Comparison of ENCODE assay signal across 19 cellular contexts in genomic region chr6:129597023-129597713, GRCh38.
DNase-seq lines count a peak whose midpoint lies in the region; ATAC-seq, FAIRE-seq and TF ChIP-seq lines count a peak whose summit lies in the region.
"Had no signal": no experiment of that assay in that cellular context is flagged by ENCODE, and none has a peak within 500 bp of the region (broad histone marks: within the 10 kb centered on the region; RNA-seq: fewer than 3 reads in every experiment).

No MANE protein-coding gene starts in this region.

- intact Hi-C loops in GM12878 (cut with micrococcal nuclease; ENCODE audit: unreplicated experiment), result loop anchor here (2.0 to 5.0 kb wide), 2 partner anchors 98 to 340 kb away; no protein-coding TSS in a partner anchor

- FAIRE-seq in GM12878 (lab: Jason Lieb, UNC), result peak; percentile 7
- FAIRE-seq: endothelial cell of umbilical vein had no signal

- H3K9ac ChIP-seq in GM12878 (ENCODE audit: control insufficient read depth, insufficient read depth, low read length), result no peak overlapping the region

- no peaks in the 10 kb centered on the region for H4K20me1 ChIP-seq in GM12878 (ENCODE audit: control insufficient read depth, insufficient read depth)

- in situ Hi-C loops in GM12878 (cut with MboI), result loop anchor here (5.0 kb wide), 2 partner anchors 145 to 430 kb away; no protein-coding TSS in a partner anchor

- peak overlapping the region; percentile 19; the same call in 1 of the 2 replicates for H3K27ac ChIP-seq in GM12878 (ENCODE audit: control insufficient read depth, insufficient read depth)
- H3K27ac ChIP-seq: gastroesophageal sphincter, neutrophil, tibial nerve, VCaP had no signal

- no peak overlapping the region for H3K4me2 ChIP-seq in GM12878 (ENCODE audit: control insufficient read depth, insufficient read depth)

- no peaks in the 10 kb centered on the region for H3K9me3 ChIP-seq in GM12878 (replicated peaks; ENCODE audit: control insufficient read depth, insufficient read depth, low read length)
- H3K9me3 ChIP-seq: Caco-2, gastroesophageal sphincter, neutrophil, tibial nerve had no signal

- H3K79me2 ChIP-seq in GM12878 (ENCODE audit: control insufficient read depth, insufficient read depth, low read length), result peaks cover 2% of the 10 kb centered on the region

- TF ChIP-seq RAD21 in GM12878 (IDR thresholded peaks at IDR 0.05; ENCODE audit: insufficient read depth, low read depth, low read length), result no peak

- WGBS in GM12878 (ENCODE audit: insufficient coverage, insufficient replicate concordance, low lambda C conversion rate, missing lambda C conversion rate), result 51% methylated on average over 5 of the region's 5 CpGs

- SMC1A ChIA-PET in GM12878 (lab: Charles Lee; ENCODE audit: uncharacterized antibody, unreplicated experiment), result interaction anchor here (0.7 to 13.0 kb wide), 50 partner anchors 10 to 424 kb away, joined by 3 to 407 read pairs (median 8); partner anchors contain the start of gene ARHGAP18

- peaks cover 3 to 14% of the 10 kb centered on the region in 2 experiments for H3K36me3 ChIP-seq in GM12878 (ENCODE audit: control insufficient read depth in 2 of 2, insufficient read depth in 2 of 2, low read length in 1 of 2)
- H3K36me3 ChIP-seq: gastroesophageal sphincter, tibial nerve had no signal

- peaks cover 11% of the 10 kb centered on the region for H3K4me1 ChIP-seq in GM12878 (ENCODE audit: control insufficient read depth, insufficient read depth, low read length)
- H3K4me1 ChIP-seq: gastroesophageal sphincter had no signal

- TF ChIP-seq CTCF in GM12878 (IDR thresholded peaks at IDR 0.05 in 2 of 3, conservative IDR thresholded peaks at IDR 0.05 in 1 of 3; ENCODE audit: control insufficient read depth in 2 of 3, extremely low read depth in 1 of 3, insufficient read depth in 1 of 3, low read depth in 3 of 3, low read length in 3 of 3), result no peak

- TF ChIP-seq EP300 in GM12878 (IDR thresholded peaks at IDR 0.05; ENCODE audit: borderline replicate concordance in 1 of 2, control insufficient read depth in 1 of 2, low read depth in 2 of 2, low read length in 2 of 2), result no peak

- H3K27me3 ChIP-seq in GM12878 (replicated peaks in 1 of 2; ENCODE audit: control insufficient read depth in 2 of 2, insufficient read depth in 2 of 2, low read length in 1 of 2), result no peaks in the 10 kb centered on the region
- H3K27me3 ChIP-seq: gastroesophageal sphincter, neutrophil, tibial nerve had no signal

- CTCF ChIA-PET in GM12878 (lab: Yijun Ruan, JAX), result interaction anchor here (0.6 to 14.9 kb wide), 61 partner anchors 9 to 451 kb away, joined by 3 to 411 read pairs (median 5); partner anchors contain the start of gene ARHGAP18

- ATAC-seq in GM18511 (IDR thresholded peaks at IDR 0.05; ENCODE audit: unreplicated experiment) (peak; percentile 48), GM21526 (IDR thresholded peaks at IDR 0.05; ENCODE audit: low FRiP score, unreplicated experiment) (peak; percentile 70), HG03139 (IDR thresholded peaks at IDR 0.05; ENCODE audit: unreplicated experiment) (peak; percentile 62), GM12878 (peak; percentile 72), GM19023 (IDR thresholded peaks at IDR 0.05; ENCODE audit: unreplicated experiment) (no peak), GM18517 (IDR thresholded peaks at IDR 0.05; ENCODE audit: unreplicated experiment) (no peak)
- ATAC-seq: gastroesophageal sphincter, Panc1, sciatic nerve had no signal

- H2AFZ ChIP-seq in GM12878 (ENCODE audit: control insufficient read depth, low read depth, low read length), result peak overlapping the region; percentile 7; the same call in 1 of the 2 replicates

- DNase-seq in GM12878 (ENCODE audit: low read depth, low spot score), result no peak
- DNase-seq in glomerular visceral epithelial cell (ENCODE audit: extremely low spot score), result no peak
- DNase-seq in activated T-cell treated with anti-CD3 and anti-CD28 coated beads for 4 hours, result no peak
- DNase-seq: activated effector memory CD4-positive, alpha-beta T cell treated with Interleukin-2 at 50 U/mL for 16 hours; anterior cingulate cortex; Caco-2; stimulated activated CD4-positive, alpha-beta T cell treated with anti-CD3 and anti-CD28 coated beads, Interleukin-4, amount 100 ng/mL, for 4 hours had no signal

- BruUV-seq in GM12878 (replicated peaks; lab: Mats Ljungman, UMichigan), result no TSS peak

- no peak overlapping the region for H3K4me3 ChIP-seq in GM12878
- H3K4me3 ChIP-seq: gastroesophageal sphincter, tibial nerve had no signal

- POLR2A ChIA-PET in GM12878 (lab: Charles Lee), result interaction anchor here (0.6 to 4.1 kb wide), 11 partner anchors 25 to 390 kb away, joined by 3 to 10 read pairs (median 3); partner anchors contain the start of gene ARHGAP18

- no peak for TF ChIP-seq POLR2A in GM12878 (IDR thresholded peaks at IDR 0.05; ENCODE audit: low read depth, low read length)

- RAD21 ChIA-PET in GM12878 (lab: Charles Lee; ENCODE audit: unreplicated experiment), result interaction anchor here (0.8 to 9.1 kb wide), 38 partner anchors 9 to 424 kb away, joined by 3 to 268 read pairs (median 5); partner anchors contain the start of gene ARHGAP18

TF ChIP-seq in GM12878, 131 proteins besides CTCF, POLR2A, EP300 and RAD21 (continues in another document):
- TF ChIP-seq FOXK2 (IDR thresholded peaks at IDR 0.05) (no peak), JUND (IDR thresholded peaks at IDR 0.05; ENCODE audit: low read depth, low read length) (no peak), FOXM1 (IDR thresholded peaks at IDR 0.05; ENCODE audit: low read depth, low read length) (no peak), ZBTB11 (CRISPR knock-in tag; IDR thresholded peaks at IDR 0.05) (no peak), HCFC1 (IDR thresholded peaks at IDR 0.05; ENCODE audit: low read length) (no peak), ZNF592 (IDR thresholded peaks at IDR 0.05) (no peak), RFX5 (IDR thresholded peaks at IDR 0.05; ENCODE audit: low read depth, low read length) (no peak), ZBED1 (IDR thresholded peaks at IDR 0.05; ENCODE audit: borderline replicate concordance) (no peak), IRF4 (IDR thresholded peaks at IDR 0.05; ENCODE audit: low read depth, low read length) (no peak), CBX3 (IDR thresholded peaks at IDR 0.05; ENCODE audit: borderline replicate concordance, low read depth) (no peak)

Comparison
In these comparisons a context has a peak if more than half of its experiments do, and no peak if none do; other contexts are left out.
1. ATAC-seq: peak in GM18511 (single experiment), GM21526 (single experiment), HG03139 (single experiment) and GM12878 (single experiment); none in GM19023 (single experiment) and GM18517 (single experiment).